Comparison of ENCODE assay signal across 31 cellular contexts in the genomic region with DNA sequence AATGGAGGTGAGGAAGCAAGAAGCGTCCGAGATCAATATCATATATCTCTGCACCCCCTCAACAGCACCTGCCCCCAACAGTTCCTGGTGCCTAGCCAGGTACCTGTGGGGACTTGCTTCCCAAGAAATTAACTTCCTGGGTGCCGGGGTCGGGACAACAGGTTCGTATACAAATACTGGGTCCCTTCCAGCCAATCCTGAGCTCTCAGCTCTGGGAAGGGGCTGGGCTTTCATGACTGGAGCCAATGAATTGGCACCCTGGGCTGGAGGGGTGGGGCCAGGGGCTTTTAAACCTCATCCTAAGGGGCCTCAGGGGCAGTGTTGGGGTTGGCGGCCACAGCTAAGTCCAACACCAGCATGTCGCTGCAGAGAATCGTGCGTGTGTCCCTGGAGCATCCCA. TPM values are rescaled to one million over a fixed set of nuclear protein-coding genes. Genes with fewer than 3 reads are reported as not detected.
DNase-seq lines count a peak whose midpoint lies in the region; ATAC-seq, FAIRE-seq and TF ChIP-seq lines count a peak whose summit lies in the region.
"Had no signal": no experiment of that assay in that cellular context is flagged by ENCODE, and none has a peak within 500 bp of the region (broad histone marks: within the 10 kb centered on the region; RNA-seq: fewer than 3 reads in every experiment).

A gene with protein sequence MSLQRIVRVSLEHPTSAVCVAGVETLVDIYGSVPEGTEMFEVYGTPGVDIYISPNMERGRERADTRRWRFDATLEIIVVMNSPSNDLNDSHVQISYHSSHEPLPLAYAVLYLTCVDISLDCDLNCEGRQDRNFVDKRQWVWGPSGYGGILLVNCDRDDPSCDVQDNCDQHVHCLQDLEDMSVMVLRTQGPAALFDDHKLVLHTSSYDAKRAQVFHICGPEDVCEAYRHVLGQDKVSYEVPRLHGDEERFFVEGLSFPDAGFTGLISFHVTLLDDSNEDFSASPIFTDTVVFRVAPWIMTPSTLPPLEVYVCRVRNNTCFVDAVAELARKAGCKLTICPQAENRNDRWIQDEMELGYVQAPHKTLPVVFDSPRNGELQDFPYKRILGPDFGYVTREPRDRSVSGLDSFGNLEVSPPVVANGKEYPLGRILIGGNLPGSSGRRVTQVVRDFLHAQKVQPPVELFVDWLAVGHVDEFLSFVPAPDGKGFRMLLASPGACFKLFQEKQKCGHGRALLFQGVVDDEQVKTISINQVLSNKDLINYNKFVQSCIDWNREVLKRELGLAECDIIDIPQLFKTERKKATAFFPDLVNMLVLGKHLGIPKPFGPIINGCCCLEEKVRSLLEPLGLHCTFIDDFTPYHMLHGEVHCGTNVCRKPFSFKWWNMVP (plus strand): TSS at position 318 of the 400 bp plus-strand sequence. CDS start 40 bp downstream, at position 358.

- peak; percentile 69 for FAIRE-seq in K562 (lab: Jason Lieb, UNC)
- FAIRE-seq: endothelial cell of umbilical vein had no signal

- H3K9me3 ChIP-seq in K562 (replicated peaks; ENCODE audit: control insufficient read depth, insufficient read depth, low read depth, low read length), result no peaks in the 10 kb centered on the region
- H3K9me3 ChIP-seq: psoas muscle, sigmoid colon had no signal

- H3K4me2 ChIP-seq in K562 (ENCODE audit: insufficient read depth, low read length), result peak within 1 kb of the TSS; percentile 50

- TF ChIP-seq RAD21 in K562 (CRISPR knock-in tag; conservative IDR thresholded peaks at IDR 0.05 in 1 of 2, IDR thresholded peaks at IDR 0.05 in 1 of 2), result no peak

- H3K4me3 ChIP-seq in K562, result peak within 1 kb of the TSS; percentile 20; the same call in 1 of the 2 replicates
- H3K4me3 ChIP-seq: dorsolateral prefrontal cortex, psoas muscle, sigmoid colon had no signal

- BruUV-seq in K562 (replicated peaks; lab: Mats Ljungman, UMichigan), result no TSS peak

- CTCF ChIA-PET in K562 (lab: Yijun Ruan, JAX; ENCODE audit: low intra/inter-chr PET ratio), result no interaction called here

- TF ChIP-seq EP300 in K562 (IDR thresholded peaks at IDR 0.05; ENCODE audit: low read length), result no peak

- H3K4me1 ChIP-seq in K562 (replicated peaks in 1 of 2; ENCODE audit: control insufficient read depth in 2 of 2, insufficient read depth in 2 of 2, low read length in 2 of 2), result 0 out of 5 replicates have a peak, but pooled peaks cover 0 to 3% of the 10 kb centered on the region in 2 experiments
- H3K4me1 ChIP-seq: psoas muscle, sigmoid colon had no signal

- H4K20me1 ChIP-seq in K562 (replicated peaks; ENCODE audit: control insufficient read depth, insufficient read depth, low read length), result peaks cover 7% of the 10 kb centered on the region; the same call in 1 of the 2 replicates

- peak within 1 kb of the TSS; percentile 71 for H2AFZ ChIP-seq in K562 (ENCODE audit: low read depth, low read length)

- peak; percentile 94 for ATAC-seq in K562
- no peak for ATAC-seq in GM19467 (IDR thresholded peaks at IDR 0.05; ENCODE audit: unreplicated experiment)
- ATAC-seq: left ventricle myocardium superior; psoas muscle; stimulated activated memory B cell treated with anti-CD40 and anti-IgM and Interleukin-4, amounts not matched to agents 10 μg/mL and 1 μg/mL and 100 μg/mL, for 72 hours had no signal

- POLR2A ChIA-PET in K562 (lab: Yijun Ruan, JAX), result interaction anchor here (0.6 to 1.5 kb wide), 3 partner anchors 11 to 88 kb away, joined by 4 to 5 read pairs (median 4); no protein-coding TSS in a partner anchor

- TF ChIP-seq CTCF in K562 (IDR thresholded peaks at IDR 0.05 in 2 of 3, conservative IDR thresholded peaks at IDR 0.05 in 1 of 3; ENCODE audit: insufficient read depth in 2 of 3, low read depth in 1 of 3, low read length in 3 of 3), result no peak

- 14% methylated on average over 9 of the region's 9 CpGs for WGBS in K562 (ENCODE audit: insufficient coverage, low coverage, missing lambda C conversion rate)

- in situ Hi-C loops in K562 (cut with MboI), result no loop called here

- H3K27ac ChIP-seq in K562 (ENCODE audit: extremely low read depth, low read depth, low read length), result no peak within 1 kb of the TSS
- H3K27ac ChIP-seq: dorsolateral prefrontal cortex, psoas muscle, sigmoid colon, WERI-Rb-1 had no signal

- no peak within 1 kb of the TSS for H3K9ac ChIP-seq in K562 (ENCODE audit: insufficient read depth in 1 of 2, low read depth in 2 of 2, low read length in 2 of 2)

- peaks cover 30 to 79% of the 10 kb centered on the region in 2 experiments for H3K27me3 ChIP-seq in K562 (ENCODE audit: control insufficient read depth in 2 of 2, insufficient read depth in 2 of 2, low read length in 2 of 2)

- no peaks in the 10 kb centered on the region for H3K9me1 ChIP-seq in K562 (ENCODE audit: control insufficient read depth, insufficient read depth, low read length)

- intact Hi-C loops in K562 (cut with micrococcal nuclease), result no loop called here

- no peak for TF ChIP-seq POLR2A in K562 (conservative IDR thresholded peaks at IDR 0.05)

- no peaks in the 10 kb centered on the region for H3K36me3 ChIP-seq in K562 (ENCODE audit: control insufficient read depth, insufficient read depth, low read length)
- H3K36me3 ChIP-seq: sigmoid colon, WERI-Rb-1 had no signal

- DNase-seq in NCI-H2196 (lab: John Stamatoyannopoulos, UW; ENCODE audit: unreplicated experiment) (peak; percentile 21), NCI-H2196 treated with DMSO at 0.1 percent for 48 hours (lab: John Stamatoyannopoulos, UW; ENCODE audit: unreplicated experiment) (no peak), NAMALWA (ENCODE audit: low spot score) (peak; percentile 43), K562 (ENCODE audit: extremely low read depth in 1 of 4, low spot score in 3 of 4) (peak; percentile 50 to 76 (median 52)), ureter (ENCODE audit: low spot score) (peak; percentile 78), NCI-H2107 (lab: John Stamatoyannopoulos, UW) (no peak), NCI-H524 treated with DMSO at 0.1 percent for 48 hours (lab: John Stamatoyannopoulos, UW) (no peak)
- DNase-seq: 8988T; activated CD4-positive, alpha-beta T cell treated with anti-CD3 and anti-CD28 coated beads, Interleukin-2, amount 10 ng/mL, durations not matched to agents 24 days and 14 days; activated T-cell treated with anti-CD3 and anti-CD28 coated beads, Interleukin-2, amount 50 U/mL, for 24 hours; CD4-positive, alpha-beta T cell; dorsolateral prefrontal cortex; hypothalamus; IMR-90; islet precursor cell; left ventricle myocardium superior; naive B cell; NCI-H1092 treated with DMSO at 0.1 percent for 48 hours; NCI-H187; NCI-H226; nucleus accumbens; sigmoid colon; stimulated activated CD4-positive, alpha-beta T cell treated with anti-CD3 and anti-CD28 coated beads, Interleukin-4, amount 100 ng/mL, for 4 hours; WERI-Rb-1 had no signal

- H3K79me2 ChIP-seq in K562 (ENCODE audit: control insufficient read depth, insufficient read depth, low read length), result no peaks in the 10 kb centered on the region

TF ChIP-seq in K562, 482 proteins besides CTCF, POLR2A, EP300 and RAD21 (continues in another document):
- no peak for TF ChIP-seq PURB (CRISPR knock-in tag; IDR thresholded peaks at IDR 0.05; ENCODE audit: low read depth)

RNA-seq across cellular contexts. Expression of the gene that starts here (rescaled TPM):
- not detected in 2 replicates for total RNA-seq in K562 (2011; cell fraction: chromatin; rRNA removed; ENCODE audit: low replicate concordance)
- total RNA-seq in K562 (2011; cell fraction: nucleolus; rRNA removed), result not detected in 2 replicates
- not detected in 2 replicates for total RNA-seq in K562 (2011; cell fraction: nucleoplasm; rRNA removed)
- total RNA-seq in K562 (2014; rRNA removed), result not detected in 2 replicates
- total RNA-seq in K562 (2014; rRNA removed; fragmentation: Illumina TruSeq; extraction: Trizol), result not detected in 2 replicates
- not detected in 2 replicates for total RNA-seq in K562 (2015; rRNA removed; fragmentation: Illumina TruSeq; extraction: Trizol)
- not detected in 2 replicates for total RNA-seq in K562 (2021)
- not detected in 2 replicates for polyA plus RNA-seq in K562 (2011; rRNA removed)
- polyA plus RNA-seq in K562 (2011; cell fraction: cytosol; rRNA removed), result not detected in 2 replicates
- not detected in 2 replicates for polyA plus RNA-seq in K562 (2011; cell fraction: nucleus; rRNA removed)
- polyA plus RNA-seq in K562 (2012), result 0.06 TPM in 1 of 2 replicates, not detected in the other
- not detected in 2 replicates for polyA plus RNA-seq in K562 (2014; fragmentation: Illumina TruSeq; extraction: Trizol)
- not detected for polyA plus RNA-seq in K562 (2014; fragmentation: Nextera tagmentation; extraction: Ambion mirVana)
- polyA plus RNA-seq in K562 (2014; rRNA removed), result not detected in 2 replicates
- polyA minus RNA-seq in K562 (2011; rRNA and poly(A)+ RNA removed), result not detected in 2 replicates
- not detected in 2 replicates for polyA minus RNA-seq in K562 (2011; cell fraction: cytosol; rRNA and poly(A)+ RNA removed)
- not detected in 2 replicates for polyA minus RNA-seq in K562 (2011; cell fraction: nucleus; rRNA and poly(A)+ RNA removed)
- total RNA-seq in ureter, result 65.3 TPM
- total RNA-seq: activated CD4-positive, alpha-beta T cell treated with anti-CD3 and anti-CD28 coated beads, Interleukin-2, amount 10 ng/mL, durations not matched to agents 24 days and 14 days; activated CD8-positive, alpha-beta memory T cell treated with anti-CD3 and anti-CD28 coated beads for 36 hours; CD4-positive, alpha-beta T cell; dorsolateral prefrontal cortex; endothelial cell of umbilical vein; IMR-90; left ventricle myocardium superior; mesothelial cell of epicardium; sigmoid colon had no signal
- polyA plus RNA-seq: adipose tissue, endothelial cell of umbilical vein, IMR-90 had no signal

Comparison
In these comparisons a context has a peak if more than half of its experiments do, and no peak if none do; other contexts are left out.
1. RNA of the gene that starts here (total RNA-seq): 65.3 TPM in ureter (single experiment); not detected in K562; every median in the first group is over 10 times any median in the second.
2. DNase-seq: peak in NCI-H2196 (single experiment), NAMALWA (single experiment) and ureter (single experiment); none in NCI-H2196 treated with DMSO at 0.1 percent for 48 hours (single experiment), NCI-H2107 (single experiment) and NCI-H524 treated with DMSO at 0.1 percent for 48 hours (single experiment).
3. Peak in DNase-seq, ATAC-seq, H3K4me3 ChIP-seq and H3K4me2 ChIP-seq in K562; RNA of the gene not detected or under 1 TPM.